ENCODE assay signal across 10 cellular contexts in the genomic region with DNA sequence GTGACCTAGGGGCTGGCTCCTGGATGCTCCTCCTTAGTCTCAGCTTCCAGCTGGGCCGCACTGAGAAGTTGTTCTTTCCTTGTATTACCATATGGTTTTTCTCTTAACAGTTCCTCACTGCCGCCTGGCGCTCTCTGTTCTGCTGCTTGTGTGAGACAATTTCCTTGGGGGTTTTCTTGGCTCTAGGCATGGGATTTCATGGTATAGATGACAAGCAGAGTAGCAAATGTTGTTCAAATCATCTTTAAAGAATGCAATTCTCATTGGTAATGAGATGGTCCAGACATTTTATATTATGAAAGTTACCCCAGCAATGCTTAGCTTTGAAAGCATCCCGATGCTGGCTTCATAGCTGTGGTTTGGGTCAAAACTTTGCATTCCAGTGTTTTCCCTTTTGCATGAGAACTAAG. TPM values are rescaled to one million over a fixed set of nuclear protein-coding genes. Genes with fewer than 3 reads are reported as not detected.
DNase-seq lines count a peak whose midpoint lies in the region; ATAC-seq and TF ChIP-seq lines count a peak whose summit lies in the region.
"Had no signal": no experiment of that assay in that cellular context is flagged by ENCODE, and none has a peak within 500 bp of the region (broad histone marks: within the 10 kb centered on the region; RNA-seq: fewer than 3 reads in every experiment).

No MANE protein-coding gene starts in this region.

- H3K36me3 ChIP-seq in lung (ENCODE audit: control insufficient read depth in 2 of 2, insufficient read depth in 2 of 2, low read length in 2 of 2) (no peaks in the 10 kb centered on the region), ascending aorta (no peaks in the 10 kb centered on the region)

- H3K4me1 Mint-ChIP-seq in chondrocyte (ENCODE audit: low read depth) = peaks cover 95% of the 10 kb centered on the region

- TF ChIP-seq CTCF in chondrocyte (IDR thresholded peaks at IDR 0.05) = peak; percentile 59
- no peak for TF ChIP-seq CTCF in lung (IDR thresholded peaks at IDR 0.05; ENCODE audit: control extremely low read depth, extremely low read depth)
- TF ChIP-seq CTCF in ascending aorta (IDR thresholded peaks at IDR 0.05) = peak in 1 of 3 experiments; percentile 12

- H3K4me3 Mint-ChIP-seq in chondrocyte (ENCODE audit: unreplicated experiment) = peak overlapping the region; percentile 48
- H3K4me3 Mint-ChIP-seq: activated naive CD4-positive, alpha-beta T cell treated with anti-CD3 and anti-CD28 coated beads, Interleukin-2, amount 50 U/mL, for 24 hours; B cell had no signal

- H3K27me3 Mint-ChIP-seq in chondrocyte (ENCODE audit: low read depth) = no peaks in the 10 kb centered on the region
- H3K27me3 Mint-ChIP-seq: activated naive CD4-positive, alpha-beta T cell treated with anti-CD3 and anti-CD28 coated beads, Interleukin-2, amount 50 U/mL, for 24 hours; B cell had no signal

- peaks cover 2% of the 10 kb centered on the region for H3K9me3 Mint-ChIP-seq in chondrocyte (ENCODE audit: low read depth)
- H3K9me3 Mint-ChIP-seq: activated naive CD4-positive, alpha-beta T cell treated with anti-CD3 and anti-CD28 coated beads, Interleukin-2, amount 50 U/mL, for 24 hours had no signal

- H3K36me3 Mint-ChIP-seq in chondrocyte (ENCODE audit: low read depth) = peaks cover 14% of the 10 kb centered on the region

- H3K27ac Mint-ChIP-seq in chondrocyte (ENCODE audit: unreplicated experiment) = peak overlapping the region; percentile 89
- H3K27ac Mint-ChIP-seq: activated naive CD4-positive, alpha-beta T cell treated with anti-CD3 and anti-CD28 coated beads, Interleukin-2, amount 50 U/mL, for 24 hours; B cell had no signal

- H3K4me1 ChIP-seq in lung (ENCODE audit: control insufficient read depth in 2 of 2, insufficient read depth in 2 of 2, low read length in 2 of 2) (peaks cover 2 to 18% of the 10 kb centered on the region in 2 donors), ascending aorta (peaks cover 4 to 37% of the 10 kb centered on the region in 2 donors)

- H3K27ac ChIP-seq in lung (ENCODE audit: low read depth in 1 of 2, low read length in 1 of 2) (peak overlapping the region; percentile 34 to 36), ascending aorta (no peak overlapping the region)

- ATAC-seq in lung (ENCODE audit: insufficient read depth, low FRiP score) (no peak), left lobe of liver (no peak)

- intact Hi-C loops in ascending aorta (cut with DNase I) = loop anchor here (10.0 kb wide), 1 partner anchor 392 kb away; no protein-coding TSS in a partner anchor

- H3K4me3 ChIP-seq in lung = no peak overlapping the region
- H3K4me3 ChIP-seq in ascending aorta = peak overlapping the region in 1 of 2 donors; percentile 28

- H3K27me3 ChIP-seq in lung (ENCODE audit: control insufficient read depth, insufficient read depth) (no peaks in the 10 kb centered on the region), ascending aorta (no peaks in the 10 kb centered on the region)

- H3K9me3 ChIP-seq in lung (ENCODE audit: control insufficient read depth in 2 of 2, insufficient read depth in 1 of 2, low read length in 1 of 2) (peaks cover 0 to 2% of the 10 kb centered on the region in 2 donors), ascending aorta (no peaks in the 10 kb centered on the region)

- 71 to 74% methylated on average over 4 of the region's 4 CpGs for WGBS in lung, 2 donors

- DNase-seq in A172 (ENCODE audit: low spot score) (peak; percentile 63), HS-27A (ENCODE audit: low read depth) (peak; percentile 92), chondrocyte (ENCODE audit: low spot score) (no peak), lung (ENCODE audit: low spot score) (no peak), left lobe of liver (ENCODE audit: low spot score) (no peak), ascending aorta (ENCODE audit: low spot score in 2 of 2) (no peak), globus pallidus (ENCODE audit: low spot score) (no peak)
- no peak for DNase-seq in activated CD8-positive, alpha-beta memory T cell treated with anti-CD3 and anti-CD28 coated beads, Interleukin-2, amount 50 U/mL, for 4 hours

RNA-seq across cellular contexts. Expression of gene SEPTIN11, which starts 37.6 kb away (rescaled TPM):
- 72.5 and 73.5 TPM in 2 replicates for total RNA-seq in A172 (2014; rRNA removed; shearing (Covaris generic))
- 643 to 720 TPM (median 718 TPM) in 3 replicates for total RNA-seq in chondrocyte
- total RNA-seq in lung = 100 to 1,000 TPM; 104 to 126 TPM
- 10 to 100 TPM; 20.4 to 24.5 TPM for polyA plus RNA-seq in lung
- total RNA-seq in left lobe of liver = 37.2 TPM
- 48.0 TPM for total RNA-seq in ascending aorta

Comparison
In these comparisons a context has a peak if more than half of its experiments do, and no peak if none do; other contexts are left out.
1. DNase-seq: peak in A172 (single experiment) and HS-27A (single experiment); none in chondrocyte (single experiment), lung (single experiment), left lobe of liver (single experiment), ascending aorta (0 of 2), globus pallidus (single experiment) and activated CD8-positive, alpha-beta memory T cell treated with anti-CD3 and anti-CD28 coated beads, Interleukin-2, amount 50 U/mL, for 4 hours (single experiment).
2. H3K27ac ChIP-seq: peak in lung (2 of 2); none in ascending aorta (0 of 2).